In the genomic region with DNA sequence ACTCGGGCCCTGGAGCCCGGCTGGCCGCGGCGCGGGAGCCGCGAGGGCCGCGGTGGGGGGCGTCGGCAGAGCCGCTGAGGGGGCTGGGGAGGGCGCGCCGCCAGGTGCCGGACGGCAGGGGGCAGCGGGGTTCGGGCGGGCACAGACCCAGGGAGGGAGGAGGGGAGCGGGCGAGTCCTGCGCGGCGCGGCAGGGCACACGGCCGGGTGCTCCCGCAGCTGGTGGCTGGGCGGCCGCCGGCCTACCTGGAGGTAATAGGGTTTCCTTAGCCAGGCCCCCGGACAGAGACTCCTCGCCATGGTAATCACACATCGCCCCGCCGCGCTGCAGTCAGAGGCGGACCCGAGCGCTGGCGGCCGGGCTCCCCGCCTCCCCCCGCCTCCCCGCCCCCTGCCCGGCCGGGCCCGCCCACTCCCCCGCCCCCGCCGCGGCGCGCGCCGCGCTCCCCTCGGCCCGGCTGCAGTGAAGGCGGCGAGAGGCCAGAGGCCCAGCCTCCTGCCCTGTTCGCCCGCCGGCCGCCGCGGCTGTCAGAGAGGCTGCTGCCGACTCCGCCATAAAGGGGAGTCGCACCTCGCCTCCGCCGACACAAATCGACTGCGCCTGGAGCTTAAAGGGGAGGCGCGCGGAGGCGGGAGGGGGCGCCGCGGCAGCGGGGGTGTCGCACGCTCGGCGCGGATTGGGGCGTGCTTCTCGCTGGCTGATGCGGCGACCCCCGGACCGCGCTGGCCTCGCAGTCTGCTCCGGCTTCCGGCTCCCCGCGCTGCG, we compare ENCODE assay signal across 8 cellular contexts.
DNase-seq lines count a peak whose midpoint lies in the region; ATAC-seq lines count a peak whose summit lies in the region.

Gene DIPK1A, minus strand, starts transcription at position 332 of the 765 bp plus-strand sequence. Its CDS starts 33 bp downstream, at position 299.

- peak; percentile 45 for ATAC-seq in HG02943 (IDR thresholded peaks at IDR 0.05; ENCODE audit: low read depth, unreplicated experiment)
- peak; percentile 36 for ATAC-seq in central memory CD8-positive, alpha-beta T cell (replicated peaks; ENCODE audit: extremely low read depth, poor library complexity, severe bottlenecking)

- H3K4me1 Mint-ChIP-seq in central memory CD8-positive, alpha-beta T cell: peaks cover 36% of the 10 kb centered on the region

- no peaks in the 10 kb centered on the region for H3K9me3 Mint-ChIP-seq in central memory CD8-positive, alpha-beta T cell

- H3K4me3 Mint-ChIP-seq in central memory CD8-positive, alpha-beta T cell: peak within 1 kb of the TSS; percentile 94

- peaks cover 16% of the 10 kb centered on the region for H3K36me3 Mint-ChIP-seq in central memory CD8-positive, alpha-beta T cell (ENCODE audit: insufficient read depth)

- DNase-seq in NCI-H1436 (lab: John Stamatoyannopoulos, UW) (peak; percentile 41), NCI-H1436 treated with DMSO at 0.1 percent for 48 hours (lab: John Stamatoyannopoulos, UW) (no peak), NCI-H2171 treated with DMSO at 0.1 percent for 48 hours (lab: John Stamatoyannopoulos, UW) (peak; percentile 73), kidney tubule cell (ENCODE audit: low spot score) (peak; percentile 77)
- peak; percentile 55 for DNase-seq in activated CD4-positive, CD25-positive, alpha-beta regulatory T cell treated with anti-CD3 and anti-CD28 coated beads, Interleukin-2, amount 50 U/mL, for 16 hours (ENCODE audit: low read depth, low spot score)
- peak; percentile 61 to 73 for DNase-seq in central memory CD8-positive, alpha-beta T cell (ENCODE audit: low spot score in 2 of 2)
- DNase-seq in stimulated activated CD4-positive, alpha-beta T cell treated with anti-CD3 and anti-CD28 coated beads, Interleukin-1b, Interleukin-23, amount 100 ng/mL, for 24 hours (ENCODE audit: low read depth in 4 of 4, low spot score in 1 of 4): peak; percentile 35 to 61 (median 44)

- H3K27me3 Mint-ChIP-seq in central memory CD8-positive, alpha-beta T cell: no peaks in the 10 kb centered on the region

- H3K27ac Mint-ChIP-seq in central memory CD8-positive, alpha-beta T cell (ENCODE audit: low read depth): peak within 1 kb of the TSS; percentile 96
